7 cellular contexts compared by ENCODE assay signal in genomic region chr15:64110108-64110701, GRCh38. TPM values are rescaled to one million over a fixed set of nuclear protein-coding genes. Genes with fewer than 3 reads are reported as not detected.
DNase-seq lines count a peak whose midpoint lies in the region; ATAC-seq and TF ChIP-seq lines count a peak whose summit lies in the region.
"Not testable (repeated sequence)": the region's sequence is repeated elsewhere in the genome, so short reads cannot be mapped to it uniquely, and the experiment has no call there.

No MANE protein-coding gene starts in this region.

- peaks cover 25% of the 10 kb centered on the region for H3K36me3 ChIP-seq in CD4-positive, alpha-beta memory T cell (ENCODE audit: insufficient read depth, low read length)

- peaks cover 33 to 56% (median 48%) of the 10 kb centered on the region in 4 donors for H3K4me1 Mint-ChIP-seq in CD4-positive, alpha-beta memory T cell
- peaks cover 32% of the 10 kb centered on the region for H3K4me1 Mint-ChIP-seq in T-helper 17 cell
- H3K4me1 Mint-ChIP-seq in activated T-cell treated with anti-CD3 and anti-CD28 coated beads, Interleukin-2, amount 50 U/mL, for 72 hours (ENCODE audit: low read depth): peaks cover 42% of the 10 kb centered on the region
- H3K4me1 Mint-ChIP-seq in central memory CD8-positive, alpha-beta T cell: peaks cover 46% of the 10 kb centered on the region
- peaks cover 57 to 63% of the 10 kb centered on the region in 2 donors for H3K4me1 Mint-ChIP-seq in natural killer cell
- H3K4me1 Mint-ChIP-seq in stimulated activated naive B cell treated with anti-CD40 and anti-IgM and Interleukin-4, amounts not matched to agents 10 μg/mL and 1 μg/mL and 100 μg/mL, for 72 hours: peaks cover 40 to 74% of the 10 kb centered on the region in 2 donors

- not testable (repeated sequence) for H3K9me3 Mint-ChIP-seq in CD4-positive, alpha-beta memory T cell; activated T-cell treated with anti-CD3 and anti-CD28 coated beads, Interleukin-2, amount 50 U/mL, for 72 hours; central memory CD8-positive, alpha-beta T cell; natural killer cell; stimulated activated naive B cell treated with anti-CD40 and anti-IgM and Interleukin-4, amounts not matched to agents 10 μg/mL and 1 μg/mL and 100 μg/mL, for 72 hours

- POLR2A ChIA-PET in CD4-positive, alpha-beta memory T cell (lab: Charles Lee; ENCODE audit: partially characterized antibody): interaction anchor here (1.0 kb wide), 1 partner anchor 277 kb away, joined by 3 read pairs; the partner anchor contains the start of gene TRIP4

- intact Hi-C loops in CD4-positive, alpha-beta memory T cell (cut with micrococcal nuclease); left ventricle myocardium superior (cut with micrococcal nuclease); natural killer cell (cut with micrococcal nuclease): not testable (repeated sequence)

- not testable (repeated sequence) for DNase-seq in CD4-positive, alpha-beta memory T cell; T-helper 17 cell; activated T-cell treated with anti-CD3 and anti-CD28 coated beads, Interleukin-2, amount 50 U/mL, for 72 hours; central memory CD8-positive, alpha-beta T cell (ENCODE audit: low spot score in 2 of 2); left ventricle myocardium superior; natural killer cell; stimulated activated naive B cell treated with anti-CD40 and anti-IgM and Interleukin-4, amounts not matched to agents 10 μg/mL and 1 μg/mL and 100 μg/mL, for 72 hours

- H3K4me1 ChIP-seq in CD4-positive, alpha-beta memory T cell (ENCODE audit: insufficient read depth, low read length): peaks cover 47% of the 10 kb centered on the region

- peak overlapping the region in 3 of 8 donors; percentile 59 to 71 (median 63) for H3K4me3 Mint-ChIP-seq in CD4-positive, alpha-beta memory T cell
- H3K4me3 Mint-ChIP-seq in T-helper 17 cell: peak overlapping the region; percentile 68
- H3K4me3 Mint-ChIP-seq in activated T-cell treated with anti-CD3 and anti-CD28 coated beads, Interleukin-2, amount 50 U/mL, for 72 hours: peak overlapping the region in 1 of 2 donors; percentile 34
- not testable (repeated sequence) for H3K4me3 Mint-ChIP-seq in central memory CD8-positive, alpha-beta T cell; natural killer cell; stimulated activated naive B cell treated with anti-CD40 and anti-IgM and Interleukin-4, amounts not matched to agents 10 μg/mL and 1 μg/mL and 100 μg/mL, for 72 hours

- not testable (repeated sequence) for ATAC-seq in T-helper 17 cell; activated T-cell treated with anti-CD3 and anti-CD28 coated beads, Interleukin-2, amount 50 U/mL, for 72 hours (replicated peaks in 1 of 2); central memory CD8-positive, alpha-beta T cell (replicated peaks; ENCODE audit: extremely low read depth, poor library complexity, severe bottlenecking); natural killer cell; stimulated activated naive B cell treated with anti-CD40 and anti-IgM and Interleukin-4, amounts not matched to agents 10 μg/mL and 1 μg/mL and 100 μg/mL, for 72 hours (replicated peaks)
- peak; percentile 63 for ATAC-seq in left ventricle myocardium superior

- CTCF ChIA-PET in CD4-positive, alpha-beta memory T cell (lab: Charles Lee; ENCODE audit: partially characterized antibody): interaction anchor here (0.6 to 1.5 kb wide), 2 partner anchors 43 to 1139 kb away, joined by 3 to 4 read pairs; no protein-coding TSS in a partner anchor

- not testable (repeated sequence) for H3K9me3 ChIP-seq in CD4-positive, alpha-beta memory T cell (ENCODE audit: control insufficient read depth in 1 of 2, low read length in 2 of 2); T-helper 17 cell (ENCODE audit: control insufficient read depth, low read length, poor library complexity, severe bottlenecking)

- peaks cover 26 to 29% of the 10 kb centered on the region in 2 donors for H3K36me3 Mint-ChIP-seq in CD4-positive, alpha-beta memory T cell
- H3K36me3 Mint-ChIP-seq in T-helper 17 cell (ENCODE audit: low read depth): peaks cover 11% of the 10 kb centered on the region
- H3K36me3 Mint-ChIP-seq in activated T-cell treated with anti-CD3 and anti-CD28 coated beads, Interleukin-2, amount 50 U/mL, for 72 hours (ENCODE audit: insufficient read depth in 2 of 2): peaks cover 5 to 19% of the 10 kb centered on the region in 2 donors
- H3K36me3 Mint-ChIP-seq in central memory CD8-positive, alpha-beta T cell (ENCODE audit: insufficient read depth): peaks cover 31% of the 10 kb centered on the region
- peaks cover 20% of the 10 kb centered on the region for H3K36me3 Mint-ChIP-seq in natural killer cell
- peaks cover 25 to 32% of the 10 kb centered on the region in 2 donors for H3K36me3 Mint-ChIP-seq in stimulated activated naive B cell treated with anti-CD40 and anti-IgM and Interleukin-4, amounts not matched to agents 10 μg/mL and 1 μg/mL and 100 μg/mL, for 72 hours

- H3K27me3 Mint-ChIP-seq in CD4-positive, alpha-beta memory T cell; T-helper 17 cell; activated T-cell treated with anti-CD3 and anti-CD28 coated beads, Interleukin-2, amount 50 U/mL, for 72 hours (ENCODE audit: low read depth); central memory CD8-positive, alpha-beta T cell; natural killer cell (ENCODE audit: low read depth in 2 of 2); stimulated activated naive B cell treated with anti-CD40 and anti-IgM and Interleukin-4, amounts not matched to agents 10 μg/mL and 1 μg/mL and 100 μg/mL, for 72 hours: not testable (repeated sequence)

- H3K4me3 ChIP-seq in CD4-positive, alpha-beta memory T cell (ENCODE audit: low read length in 2 of 2): not testable (repeated sequence)

- not testable (repeated sequence) for H3K27ac ChIP-seq in CD4-positive, alpha-beta memory T cell (ENCODE audit: low read depth, low read length)

- not testable (repeated sequence) for TF ChIP-seq CTCF in natural killer cell (IDR thresholded peaks at IDR 0.05)

- H3K27ac Mint-ChIP-seq in CD4-positive, alpha-beta memory T cell: peak overlapping the region in 5 of 7 donors; percentile 41 to 82 (median 76)
- H3K27ac Mint-ChIP-seq in T-helper 17 cell (peak overlapping the region; percentile 69), natural killer cell (peak overlapping the region; percentile 44 to 63)
- peak overlapping the region; percentile 82 for H3K27ac Mint-ChIP-seq in activated T-cell treated with anti-CD3 and anti-CD28 coated beads, Interleukin-2, amount 50 U/mL, for 72 hours
- H3K27ac Mint-ChIP-seq in central memory CD8-positive, alpha-beta T cell (ENCODE audit: low read depth): peak overlapping the region; percentile 80
- peak overlapping the region; percentile 86 for H3K27ac Mint-ChIP-seq in stimulated activated naive B cell treated with anti-CD40 and anti-IgM and Interleukin-4, amounts not matched to agents 10 μg/mL and 1 μg/mL and 100 μg/mL, for 72 hours

- not testable (repeated sequence) for H3K27me3 ChIP-seq in CD4-positive, alpha-beta memory T cell (ENCODE audit: insufficient read depth, low read length)

RNA-seq across cellular contexts. Expression of gene SNX1, which starts 14.4 kb away (rescaled TPM):
- total RNA-seq in CD4-positive, alpha-beta memory T cell: 100 to 1,000 TPM; 147 to 155 TPM
- 10 to 100 TPM; 58.3 to 73.6 TPM for polyA plus RNA-seq in CD4-positive, alpha-beta memory T cell
- total RNA-seq in T-helper 17 cell (100 to 1,000 TPM in 1 of 2 donors, 10 to 100 TPM in 1; 87.1 to 111 TPM), left ventricle myocardium superior (89.7 TPM), natural killer cell (100 to 1,000 TPM; 110 to 141 (median 111) TPM)
- 100 to 1,000 TPM; 104 to 113 TPM for total RNA-seq in activated T-cell treated with anti-CD3 and anti-CD28 coated beads, Interleukin-2, amount 50 U/mL, for 72 hours

RNA-seq across cellular contexts. Expression of gene CIAO2A, which starts 16.6 kb away (rescaled TPM):
- total RNA-seq in CD4-positive, alpha-beta memory T cell: 10 to 100 TPM; 35.0 to 36.4 TPM
- polyA plus RNA-seq in CD4-positive, alpha-beta memory T cell: 100 to 1,000 TPM in 1 of 2 donors, 10 to 100 TPM in 1; 70.0 to 134 TPM
- total RNA-seq in T-helper 17 cell (10 to 100 TPM; 21.5 to 23.1 TPM), left ventricle myocardium superior (72.2 TPM), natural killer cell (10 to 100 TPM; 20.2 to 23.9 (median 22.9) TPM)
- total RNA-seq in activated T-cell treated with anti-CD3 and anti-CD28 coated beads, Interleukin-2, amount 50 U/mL, for 72 hours: 10 to 100 TPM; 65.1 to 74.5 TPM

RNA-seq across cellular contexts. Expression of gene SNX22, which starts 41.3 kb away (rescaled TPM):
- total RNA-seq in CD4-positive, alpha-beta memory T cell: under 1 TPM; 0.33 to 0.70 TPM
- under 1 TPM; 0.32 to 0.95 TPM for polyA plus RNA-seq in CD4-positive, alpha-beta memory T cell
- total RNA-seq in T-helper 17 cell: 1 to 10 TPM in 1 of 2 donors, under 1 TPM in 1; 0.42 to 1.9 TPM
- under 1 TPM; 0.60 to 0.74 TPM for total RNA-seq in activated T-cell treated with anti-CD3 and anti-CD28 coated beads, Interleukin-2, amount 50 U/mL, for 72 hours
- 5.6 TPM for total RNA-seq in left ventricle myocardium superior
- total RNA-seq in natural killer cell: under 1 TPM; 0.41 to 0.80 (median 0.75) TPM

RNA-seq across cellular contexts. Expression of gene PPIB, which starts 52.6 kb away (rescaled TPM):
- 100 to 1,000 TPM; 247 to 271 TPM for total RNA-seq in CD4-positive, alpha-beta memory T cell
- polyA plus RNA-seq in CD4-positive, alpha-beta memory T cell: 100 to 1,000 TPM; 616 to 730 TPM
- total RNA-seq in T-helper 17 cell: 100 to 1,000 TPM; 202 to 208 TPM
- 100 to 1,000 TPM; 228 to 302 TPM for total RNA-seq in activated T-cell treated with anti-CD3 and anti-CD28 coated beads, Interleukin-2, amount 50 U/mL, for 72 hours
- 106 TPM for total RNA-seq in left ventricle myocardium superior
- 100 to 1,000 TPM; 234 to 298 (median 251) TPM for total RNA-seq in natural killer cell
